Comparison of ENCODE assay signal across 8 cellular contexts in genomic region chr14:22099942-22100763, GRCh38.
DNase-seq lines count a peak whose midpoint lies in the region; TF ChIP-seq lines count a peak whose summit lies in the region.

No MANE protein-coding gene starts in this region.

- H3K9ac ChIP-seq in GM23248 = no peak overlapping the region

- H3K79me2 ChIP-seq in GM23248 (ENCODE audit: insufficient read depth) = no peaks in the 10 kb centered on the region

- H3K9me2 ChIP-seq in GM23248 (ENCODE audit: insufficient read depth) = no peaks in the 10 kb centered on the region

- no peak overlapping the region for H3K27ac Mint-ChIP-seq in nephron

- in situ Hi-C loops in GM23248 (cut with MboI) = no loop called here

- H4K20me1 ChIP-seq in GM23248 (ENCODE audit: insufficient read depth) = no peaks in the 10 kb centered on the region

- DNase-seq in GM06990 (ENCODE audit: extremely low read depth, insufficient read length) (peak; percentile 9), GM23248 (peak; percentile 60), NB4 (ENCODE audit: low read depth) (peak; percentile 64), epithelial cell of proximal tubule (ENCODE audit: low read depth) (peak; percentile 59), tibial artery (peak; percentile 79 to 85), NCI-H1048 (lab: John Stamatoyannopoulos, UW) (no peak)
- DNase-seq in activated CD4-positive, alpha-beta T cell treated with anti-CD3 and anti-CD28 coated beads, Interleukin-2, amount 50 U/mL, for 4 hours = peak; percentile 38 to 54

- no peak for TF ChIP-seq POLR2A in NB4 (IDR thresholded peaks at IDR 0.05; ENCODE audit: extremely low read depth, insufficient read length)

- no peak overlapping the region for H2AFZ ChIP-seq in GM23248

- H3K36me3 Mint-ChIP-seq in nephron (ENCODE audit: low read depth) = no peaks in the 10 kb centered on the region

- no peaks in the 10 kb centered on the region for H3K36me3 ChIP-seq in GM06990 (ENCODE audit: control insufficient read depth, insufficient read depth, low read length)
- no peaks in the 10 kb centered on the region for H3K36me3 ChIP-seq in GM23248 (ENCODE audit: low read depth)
- no peaks in the 10 kb centered on the region for H3K36me3 ChIP-seq in tibial artery

- no peak overlapping the region for H3K4me2 ChIP-seq in GM23248 (ENCODE audit: unreplicated experiment)

- H3K4me1 ChIP-seq in GM23248 (ENCODE audit: insufficient read depth) (no peaks in the 10 kb centered on the region), tibial artery (no peaks in the 10 kb centered on the region)

- intact Hi-C loops in tibial artery (cut with DNase I; ENCODE audit: low total_unique reads) = no loop called here

- H3K9me3 ChIP-seq in GM23248 (ENCODE audit: low read depth) = no peaks in the 10 kb centered on the region
- H3K9me3 ChIP-seq in tibial artery = no peaks in the 10 kb centered on the region

- H3K4me3 ChIP-seq in GM06990 (replicated peaks; ENCODE audit: low read depth, low read length) (no peak overlapping the region), GM23248 (no peak overlapping the region), NB4 (ENCODE audit: low read depth, low read length) (no peak overlapping the region), epithelial cell of proximal tubule (ENCODE audit: low read depth, low read length) (no peak overlapping the region), tibial artery (no peak overlapping the region)

- H3K27me3 Mint-ChIP-seq in nephron (ENCODE audit: low read depth) = no peaks in the 10 kb centered on the region

- H3K4me3 Mint-ChIP-seq in nephron = no peak overlapping the region

- H3K9me3 Mint-ChIP-seq in nephron = no peaks in the 10 kb centered on the region

- no peaks in the 10 kb centered on the region for H3F3A ChIP-seq in GM23248 (ENCODE audit: insufficient read depth)

- peaks cover 10% of the 10 kb centered on the region for H3K4me1 Mint-ChIP-seq in nephron

- no peaks in the 10 kb centered on the region; the same call in 1 of the 2 replicates for H3K27me3 ChIP-seq in GM06990 (replicated peaks; ENCODE audit: control insufficient read depth, insufficient read depth, low read length)
- H3K27me3 ChIP-seq in GM23248 (replicated peaks; ENCODE audit: insufficient read depth) = no peaks in the 10 kb centered on the region
- H3K27me3 ChIP-seq in tibial artery = no peaks in the 10 kb centered on the region

- peak; percentile 83 for TF ChIP-seq CTCF in GM06990 (IDR thresholded peaks at IDR 0.05; ENCODE audit: insufficient read depth, low read length, poor library complexity, severe bottlenecking)
- peak; percentile 72 for TF ChIP-seq CTCF in NB4 (IDR thresholded peaks at IDR 0.05; ENCODE audit: low read depth, low read length)
- TF ChIP-seq CTCF in epithelial cell of proximal tubule (conservative IDR thresholded peaks at IDR 0.05; ENCODE audit: low read depth, low read length) = peak; percentile 98
- TF ChIP-seq CTCF in nephron (IDR thresholded peaks at IDR 0.05; ENCODE audit: unreplicated experiment in 3 of 3) = peak; percentile 70 to 79 (median 77)
- TF ChIP-seq CTCF in tibial artery (IDR thresholded peaks at IDR 0.05) = peak in 1 of 2 experiments; percentile 25

- WGBS in GM23248 (ENCODE audit: low coverage in 1 of 2, low lambda C conversion rate in 2 of 2, missing lambda C conversion rate in 2 of 2), 2 experiments = 23 to 25% methylated on average over 11 of the region's 11 CpGs

- H3K27ac ChIP-seq in GM23248 (no peak overlapping the region), tibial artery (no peak overlapping the region)
